Comparison of ENCODE assay signal across 17 cellular contexts in genomic region chr1:36889846-36890245, GRCh38.
"Had no signal": no experiment of that assay in that cellular context is flagged by ENCODE, and none has a peak within 500 bp of the region (broad histone marks: within the 10 kb centered on the region; RNA-seq: fewer than 3 reads in every experiment).

No MANE protein-coding gene starts in this region.

- ATAC-seq: left ventricle myocardium superior; stimulated activated naive B cell treated with anti-CD40 and anti-IgM and Interleukin-4, amounts not matched to agents 10 μg/mL and 1 μg/mL and 100 μg/mL, for 72 hours; WTC11 had no signal

- H3K4me1 ChIP-seq: SJCRH30 had no signal

- H3K4me1 Mint-ChIP-seq: stimulated activated naive B cell treated with anti-CD40 and anti-IgM and Interleukin-4, amounts not matched to agents 10 μg/mL and 1 μg/mL and 100 μg/mL, for 72 hours; WTC11 had no signal

- H3K27ac ChIP-seq: SJCRH30 had no signal

- DNase-seq: activated CD4-positive, alpha-beta T cell treated with anti-CD3 and anti-CD28 coated beads for 48 hours; activated effector memory CD4-positive, alpha-beta T cell treated with Interleukin-2 at 50 U/mL for 16 hours; activated naive CD4-positive, alpha-beta T cell treated with anti-CD3 and anti-CD28 coated beads, Interleukin-2, amount 50 U/mL, for 16 hours; activated T-cell treated with anti-CD3 and anti-CD28 coated beads, Interleukin-2, amount 50 U/mL, for 24 hours; foreskin fibroblast; hippocampal formation; kidney; left ventricle myocardium superior; mesenchymal stem cell; nephron progenitor cell; occipital lobe; SJCRH30; stimulated activated CD4-positive, alpha-beta T cell treated with anti-CD3 and anti-CD28 coated beads, Interleukin-2, amount 100 ng/mL, for 48 hours; stimulated activated naive B cell treated with anti-CD40 and anti-IgM and Interleukin-4, amounts not matched to agents 10 μg/mL and 1 μg/mL and 100 μg/mL, for 72 hours; T-helper 2 cell had no signal

- H3K9me3 ChIP-seq: SJCRH30, tibial nerve had no signal

- H3K4me3 Mint-ChIP-seq: activated T-cell treated with anti-CD3 and anti-CD28 coated beads, Interleukin-2, amount 50 U/mL, for 24 hours; nephron progenitor cell; stimulated activated naive B cell treated with anti-CD40 and anti-IgM and Interleukin-4, amounts not matched to agents 10 μg/mL and 1 μg/mL and 100 μg/mL, for 72 hours; WTC11 had no signal

- H3K9me3 Mint-ChIP-seq: activated T-cell treated with anti-CD3 and anti-CD28 coated beads, Interleukin-2, amount 50 U/mL, for 24 hours; nephron progenitor cell; stimulated activated naive B cell treated with anti-CD40 and anti-IgM and Interleukin-4, amounts not matched to agents 10 μg/mL and 1 μg/mL and 100 μg/mL, for 72 hours; WTC11 had no signal

- H3K27ac Mint-ChIP-seq: activated T-cell treated with anti-CD3 and anti-CD28 coated beads, Interleukin-2, amount 50 U/mL, for 24 hours; nephron progenitor cell; stimulated activated naive B cell treated with anti-CD40 and anti-IgM and Interleukin-4, amounts not matched to agents 10 μg/mL and 1 μg/mL and 100 μg/mL, for 72 hours; WTC11 had no signal

- H3K4me3 ChIP-seq: SJCRH30, tibial nerve had no signal

- H3K36me3 Mint-ChIP-seq: stimulated activated naive B cell treated with anti-CD40 and anti-IgM and Interleukin-4, amounts not matched to agents 10 μg/mL and 1 μg/mL and 100 μg/mL, for 72 hours; WTC11 had no signal

- H3K27me3 ChIP-seq: tibial nerve had no signal

- H3K36me3 ChIP-seq: SJCRH30, tibial nerve had no signal
